ENCODE assay signal across 12 cellular contexts in the genomic region with DNA sequence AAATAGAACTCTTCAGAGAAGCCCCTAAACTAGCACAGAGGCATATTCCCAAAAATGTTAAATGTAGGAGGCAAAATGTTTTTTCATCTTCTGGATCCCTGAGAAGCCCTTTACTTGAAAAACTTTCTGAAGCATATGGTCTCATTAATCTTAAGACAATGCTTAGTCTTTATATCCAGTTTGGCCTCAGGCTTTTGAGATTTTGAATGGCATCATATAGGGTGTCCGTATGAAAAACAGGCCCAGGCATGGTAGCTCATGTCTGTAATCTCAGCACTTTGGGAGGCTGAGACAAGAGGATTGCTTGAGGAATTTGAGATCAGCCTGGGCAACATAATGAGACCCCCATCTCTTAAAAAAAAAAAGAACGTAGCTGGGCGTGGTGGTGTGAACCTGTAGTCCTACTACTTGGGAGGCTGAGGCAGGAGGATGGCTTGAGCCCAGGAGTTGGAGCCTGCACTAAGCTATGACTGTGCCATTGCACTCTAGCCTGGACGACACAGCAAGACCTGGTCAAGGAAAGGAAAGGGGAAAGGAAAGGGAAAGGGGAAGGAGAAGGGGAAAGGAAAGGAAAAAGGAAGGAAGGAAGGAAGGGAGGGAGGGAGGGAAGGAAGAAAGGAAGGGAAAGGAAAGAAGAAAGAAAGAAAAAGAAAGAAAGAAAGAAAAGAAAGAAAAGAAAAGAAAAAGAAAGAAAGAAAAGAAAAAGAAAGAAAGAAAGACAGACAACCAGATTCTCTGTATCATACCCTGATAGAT.
DNase-seq lines count a peak whose midpoint lies in the region; ATAC-seq and TF ChIP-seq lines count a peak whose summit lies in the region.
"Had no signal": no experiment of that assay in that cellular context is flagged by ENCODE, and none has a peak within 500 bp of the region (broad histone marks: within the 10 kb centered on the region; RNA-seq: fewer than 3 reads in every experiment).

No MANE protein-coding gene starts in this region.

- no peaks in the 10 kb centered on the region for H3K27me3 Mint-ChIP-seq in T-helper 1 cell treated with Interleukin-12 subunit alpha and Interleukin-12 subunit beta and Interleukin-4 antibody, amounts not matched to agents 30 μg/mL and 1 μg/mL, for 36 hours (ENCODE audit: low read depth)
- H3K27me3 Mint-ChIP-seq in activated naive CD8-positive, alpha-beta T cell treated with anti-CD3 and anti-CD28 coated beads, Interleukin-2, amount 10 ng/mL, durations not matched to agents 7 days and 5 days, result no peaks in the 10 kb centered on the region
- H3K27me3 Mint-ChIP-seq in GM23338 (ENCODE audit: insufficient read depth, low read depth, poor library complexity), result no peaks in the 10 kb centered on the region

- peak overlapping the region; percentile 99 for H3K27ac Mint-ChIP-seq in T-helper 1 cell treated with Interleukin-12 subunit alpha and Interleukin-12 subunit beta and Interleukin-4 antibody, amounts not matched to agents 30 μg/mL and 1 μg/mL, for 36 hours
- H3K27ac Mint-ChIP-seq in activated naive CD8-positive, alpha-beta T cell treated with anti-CD3 and anti-CD28 coated beads, Interleukin-2, amount 10 ng/mL, durations not matched to agents 7 days and 5 days, result peak overlapping the region; percentile 62
- no peak overlapping the region for H3K27ac Mint-ChIP-seq in GM23338

- POLR2A ChIA-PET in activated naive CD8-positive, alpha-beta T cell treated with anti-CD3 and anti-CD28 coated beads, Interleukin-2, amount 10 ng/mL, durations not matched to agents 7 days and 5 days (lab: Charles Lee), result no interaction called here

- DNase-seq in T-helper 1 cell (no peak), stomach (no peak), NK-92 (lab: John Stamatoyannopoulos, UW; ENCODE audit: unreplicated experiment) (no peak), GM23338 (ENCODE audit: low spot score) (no peak)
- no peak for DNase-seq in activated naive CD8-positive, alpha-beta T cell treated with anti-CD3 and anti-CD28 coated beads, Interleukin-2, amount 10 ng/mL, durations not matched to agents 7 days and 5 days
- DNase-seq: GOT3, NCI-H1105, WERI-Rb-1 had no signal

- H4K20me1 ChIP-seq in GM23338 (replicated peaks; ENCODE audit: insufficient read depth), result no peaks in the 10 kb centered on the region

- H3K27ac ChIP-seq in gastroesophageal sphincter (peak overlapping the region; percentile 86 to 91 (median 86)), stomach (peak overlapping the region in 4 of 5 donors; percentile 83 to 94 (median 87)), GM23338 (ENCODE audit: low read depth) (no peak overlapping the region)
- H3K27ac ChIP-seq: 22Rv1, WERI-Rb-1 had no signal

- no peaks in the 10 kb centered on the region for H3K9me3 ChIP-seq in gastroesophageal sphincter
- no peaks in the 10 kb centered on the region for H3K9me3 ChIP-seq in stomach

- H3F3A ChIP-seq in GM23338 (replicated peaks; ENCODE audit: low read depth), result no peaks in the 10 kb centered on the region

- TF ChIP-seq EP300 in gastroesophageal sphincter (IDR thresholded peaks at IDR 0.05), result no peak
- TF ChIP-seq EP300 in stomach (IDR thresholded peaks at IDR 0.05), result no peak

- H3K4me3 Mint-ChIP-seq in T-helper 1 cell treated with Interleukin-12 subunit alpha and Interleukin-12 subunit beta and Interleukin-4 antibody, amounts not matched to agents 30 μg/mL and 1 μg/mL, for 36 hours, result peak overlapping the region; percentile 57
- H3K4me3 Mint-ChIP-seq in activated naive CD8-positive, alpha-beta T cell treated with anti-CD3 and anti-CD28 coated beads, Interleukin-2, amount 10 ng/mL, durations not matched to agents 7 days and 5 days, result peak overlapping the region; percentile 88
- H3K4me3 Mint-ChIP-seq in GM23338, result no peak overlapping the region

- peaks cover 47% of the 10 kb centered on the region for H3K4me1 Mint-ChIP-seq in T-helper 1 cell treated with Interleukin-12 subunit alpha and Interleukin-12 subunit beta and Interleukin-4 antibody, amounts not matched to agents 30 μg/mL and 1 μg/mL, for 36 hours (ENCODE audit: low read depth)
- H3K4me1 Mint-ChIP-seq in activated naive CD8-positive, alpha-beta T cell treated with anti-CD3 and anti-CD28 coated beads, Interleukin-2, amount 10 ng/mL, durations not matched to agents 7 days and 5 days, result peaks cover 39% of the 10 kb centered on the region
- H3K4me1 Mint-ChIP-seq in GM23338, result peaks cover 11% of the 10 kb centered on the region; the same call in 2 of the 3 replicates

- WGBS in gastroesophageal sphincter (ENCODE audit: low coverage in 1 of 2), 2 donors, result 90% methylated on average over 3 of the region's 4 CpGs; no CpG with 5 or more reads in 1 of the 2 donors
- 90 to 97% (median 95%) methylated on average over 4 of the region's 4 CpGs for WGBS in stomach, 5 donors

- peaks cover 37% of the 10 kb centered on the region for H3K36me3 Mint-ChIP-seq in T-helper 1 cell treated with Interleukin-12 subunit alpha and Interleukin-12 subunit beta and Interleukin-4 antibody, amounts not matched to agents 30 μg/mL and 1 μg/mL, for 36 hours (ENCODE audit: low read depth)
- peaks cover 47% of the 10 kb centered on the region for H3K36me3 Mint-ChIP-seq in activated naive CD8-positive, alpha-beta T cell treated with anti-CD3 and anti-CD28 coated beads, Interleukin-2, amount 10 ng/mL, durations not matched to agents 7 days and 5 days
- no peaks in the 10 kb centered on the region for H3K36me3 Mint-ChIP-seq in GM23338 (ENCODE audit: low read depth)

- no peak for ATAC-seq in activated naive CD8-positive, alpha-beta T cell treated with anti-CD3 and anti-CD28 coated beads, Interleukin-2, amount 10 ng/mL, durations not matched to agents 7 days and 5 days (ENCODE audit: low read depth)
- no peak for ATAC-seq in gastroesophageal sphincter
- ATAC-seq in HG02885 (IDR thresholded peaks at IDR 0.05; ENCODE audit: poor library complexity, unreplicated experiment), result no peak
- no peak for ATAC-seq in GM23338

- H3K27me3 ChIP-seq in gastroesophageal sphincter, result no peaks in the 10 kb centered on the region
- H3K27me3 ChIP-seq in stomach, result no peaks in the 10 kb centered on the region
- no peaks in the 10 kb centered on the region for H3K27me3 ChIP-seq in GM23338 (ENCODE audit: insufficient read depth)

- no peak for TF ChIP-seq CTCF in gastroesophageal sphincter (IDR thresholded peaks at IDR 0.05)
- no peak for TF ChIP-seq CTCF in stomach (IDR thresholded peaks at IDR 0.05)
- no peak for TF ChIP-seq CTCF in GM23338 (conservative IDR thresholded peaks at IDR 0.05; ENCODE audit: low read depth in 2 of 2)

- no peaks in the 10 kb centered on the region for H3K79me2 ChIP-seq in GM23338 (replicated peaks; ENCODE audit: insufficient read depth)

- TF ChIP-seq POLR2A in gastroesophageal sphincter (IDR thresholded peaks at IDR 0.05) (no peak), stomach (IDR thresholded peaks at IDR 0.05) (no peak)

- H3K4me3 ChIP-seq in gastroesophageal sphincter (peak overlapping the region; percentile 55 to 57), stomach (peak overlapping the region; percentile 36 to 46 (median 40)), GM23338 (no peak overlapping the region)

- no peaks in the 10 kb centered on the region for H3K9me3 Mint-ChIP-seq in T-helper 1 cell treated with Interleukin-12 subunit alpha and Interleukin-12 subunit beta and Interleukin-4 antibody, amounts not matched to agents 30 μg/mL and 1 μg/mL, for 36 hours
- no peaks in the 10 kb centered on the region for H3K9me3 Mint-ChIP-seq in activated naive CD8-positive, alpha-beta T cell treated with anti-CD3 and anti-CD28 coated beads, Interleukin-2, amount 10 ng/mL, durations not matched to agents 7 days and 5 days
- H3K9me3 Mint-ChIP-seq in GM23338, result no peaks in the 10 kb centered on the region

- H3K4me1 ChIP-seq in gastroesophageal sphincter (peaks cover 2 to 47% (median 6%) of the 10 kb centered on the region in 3 donors), stomach (peaks cover 4 to 53% (median 17%) of the 10 kb centered on the region in 4 donors), GM23338 (ENCODE audit: insufficient read depth) (peaks cover 4% of the 10 kb centered on the region; the same call in 1 of the 2 replicates)

- H3K4me2 ChIP-seq in GM23338, result no peak overlapping the region

- no peaks in the 10 kb centered on the region for H3K9me2 ChIP-seq in GM23338 (ENCODE audit: insufficient read depth)

- H3K36me3 ChIP-seq in gastroesophageal sphincter (no peaks in the 10 kb centered on the region), stomach (no peaks in the 10 kb centered on the region), GM23338 (ENCODE audit: insufficient read depth) (no peaks in the 10 kb centered on the region)
- H3K36me3 ChIP-seq: WERI-Rb-1 had no signal

- intact Hi-C loops in stomach (cut with DNase I; ENCODE audit: low total_unique reads), result no loop called here

- no peak overlapping the region for H2AFZ ChIP-seq in GM23338

TF ChIP-seq in GM23338, 12 proteins besides CTCF, POLR2A, EP300 and RAD21 (continues in another document):
- no peak for TF ChIP-seq EZH2 (IDR thresholded peaks at IDR 0.05; ENCODE audit: low read depth, unreplicated experiment)
